In the genomic region with DNA sequence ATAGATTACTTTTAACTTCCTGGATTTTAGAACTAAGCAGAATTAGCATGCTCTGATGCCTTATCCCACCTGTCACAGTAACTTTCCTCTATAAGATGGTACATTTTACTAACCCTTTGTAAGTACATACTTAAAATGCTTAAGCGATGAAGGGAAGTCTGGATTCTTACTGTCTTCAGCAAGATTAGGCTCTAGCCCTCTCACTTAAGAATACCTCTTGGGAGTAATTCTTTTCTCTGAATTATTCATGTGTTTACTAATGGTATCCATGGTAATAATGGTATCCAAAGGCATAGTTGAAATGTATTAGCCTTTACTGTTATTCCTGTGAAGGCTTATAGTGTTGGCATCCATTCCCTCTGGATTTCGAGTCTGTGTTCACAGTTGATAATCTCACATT, we compare ENCODE assay signal across 22 cellular contexts.
"Had no signal": no experiment of that assay in that cellular context is flagged by ENCODE, and none has a peak within 500 bp of the region (broad histone marks: within the 10 kb centered on the region; RNA-seq: fewer than 3 reads in every experiment).

No MANE protein-coding gene starts in this region.

- H3K27ac ChIP-seq: epithelial cell of prostate, esophagus muscularis mucosa, heart left ventricle, neutrophil, psoas muscle, skin epidermis, stomach, thoracic aorta had no signal

- FAIRE-seq: colon, islet of Langerhans, urothelium cell line had no signal

- H3K9me3 Mint-ChIP-seq: dendritic cell treated with granulocyte-macrophage colony-stimulating factor and Interleukin-4, amounts not matched to agents 40 ng/mL and 50 ng/mL, for 4 days; effector memory CD8-positive, alpha-beta T cell; naive thymus-derived CD8-positive, alpha-beta T cell; type B pancreatic cell had no signal

- DNase-seq: effector memory CD8-positive, alpha-beta T cell; foreskin fibroblast; heart left ventricle; hypothalamus; kidney glomerular epithelial cell; mucosa of descending colon; naive thymus-derived CD8-positive, alpha-beta T cell; psoas muscle; retina; stimulated activated naive CD4-positive, alpha-beta T cell; stomach; substantia nigra had no signal

- H3K27me3 ChIP-seq: esophagus muscularis mucosa, heart left ventricle, neutrophil, stomach had no signal

- H3K4me3 ChIP-seq: esophagus muscularis mucosa, heart left ventricle, mucosa of descending colon, psoas muscle, skin epidermis, stomach, thoracic aorta had no signal

- H3K36me3 ChIP-seq: esophagus muscularis mucosa, thoracic aorta had no signal

- H3K27me3 Mint-ChIP-seq: dendritic cell treated with granulocyte-macrophage colony-stimulating factor and Interleukin-4, amounts not matched to agents 40 ng/mL and 50 ng/mL, for 4 days; type B pancreatic cell had no signal

- H3K4me3 Mint-ChIP-seq: dendritic cell treated with granulocyte-macrophage colony-stimulating factor and Interleukin-4, amounts not matched to agents 40 ng/mL and 50 ng/mL, for 4 days; effector memory CD8-positive, alpha-beta T cell; naive thymus-derived CD8-positive, alpha-beta T cell; type B pancreatic cell had no signal

- H3K27ac Mint-ChIP-seq: dendritic cell treated with granulocyte-macrophage colony-stimulating factor and Interleukin-4, amounts not matched to agents 40 ng/mL and 50 ng/mL, for 4 days; effector memory CD8-positive, alpha-beta T cell; naive thymus-derived CD8-positive, alpha-beta T cell; type B pancreatic cell had no signal

- H3K4me1 ChIP-seq: psoas muscle had no signal

- H3K36me3 Mint-ChIP-seq: naive thymus-derived CD8-positive, alpha-beta T cell had no signal

- H3K9me3 ChIP-seq: esophagus muscularis mucosa, mucosa of descending colon, neutrophil, psoas muscle, stomach, thoracic aorta had no signal
